ENCODE assay signal across 8 cellular contexts in genomic region chr7:6448943-6449543, GRCh38. TPM values are rescaled to one million over a fixed set of nuclear protein-coding genes. Genes with fewer than 3 reads are reported as not detected.
DNase-seq lines count a peak whose midpoint lies in the region; ATAC-seq, FAIRE-seq and TF ChIP-seq lines count a peak whose summit lies in the region.

No MANE protein-coding gene starts in this region.

- no peak overlapping the region for H3K18ac ChIP-seq in IMR-90 (ENCODE audit: low read depth, low read length)

- H2AK9ac ChIP-seq in IMR-90 (replicated peaks; ENCODE audit: low read depth, low read length, poor library complexity): peak overlapping the region; percentile 44

- H3K79me2 ChIP-seq in ACC112 (ENCODE audit: control insufficient read depth, insufficient read depth, low read length, unreplicated experiment) (peaks cover 28% of the 10 kb centered on the region), K562 (ENCODE audit: control insufficient read depth, insufficient read depth, low read length) (peaks cover 23% of the 10 kb centered on the region)

- no peak overlapping the region for H3K23ac ChIP-seq in IMR-90 (ENCODE audit: low read depth, low read length)

- H3K4me3 ChIP-seq in ACC112 (ENCODE audit: low read depth, low read length) (no peak overlapping the region), IMR-90 (ENCODE audit: insufficient read depth, low read depth, low read length) (no peak overlapping the region), K562 (no peak overlapping the region), MG63 (no peak overlapping the region; the same call in 1 of the 2 replicates)

- peaks cover 17 to 27% (median 27%) of the 10 kb centered on the region in 3 donors for H3K4me1 Mint-ChIP-seq in naive B cell

- in situ Hi-C loops in IMR-90 (cut with MboI; ENCODE audit: low sequenced_read_pairs) (no loop called here), K562 (cut with MboI) (no loop called here)

- H3K4me1 ChIP-seq in ACC112 (ENCODE audit: control insufficient read depth, insufficient read depth, low read length, unreplicated experiment) (peaks cover 30% of the 10 kb centered on the region), IMR-90 (ENCODE audit: control insufficient read depth, insufficient read depth, low read length) (peaks cover 9% of the 10 kb centered on the region), K562 (replicated peaks in 1 of 2; ENCODE audit: control insufficient read depth in 2 of 2, insufficient read depth in 2 of 2, low read length in 2 of 2) (peaks cover 14 to 26% of the 10 kb centered on the region in 2 experiments; a peak in 4 of 5 replicates)

- intact Hi-C loops in IMR-90 (cut with micrococcal nuclease) (no loop called here), K562 (cut with micrococcal nuclease) (no loop called here)

- POLR2A ChIA-PET in IMR-90 (lab: Charles Lee; ENCODE audit: unreplicated experiment): no interaction called here
- POLR2A ChIA-PET in K562 (lab: Yijun Ruan, JAX): interaction anchor here (0.7 kb wide), 1 partner anchor 48 kb away, joined by 3 read pairs; no protein-coding TSS in a partner anchor

- H2AFZ ChIP-seq in ACC112 (ENCODE audit: low read length, unreplicated experiment) (no peak overlapping the region), IMR-90 (replicated peaks; ENCODE audit: low read length, poor library complexity) (no peak overlapping the region), K562 (ENCODE audit: low read depth, low read length) (no peak overlapping the region)

- no peaks in the 10 kb centered on the region for H3K9me3 Mint-ChIP-seq in naive B cell

- no peaks in the 10 kb centered on the region for H3K9me3 ChIP-seq in IMR-90 (ENCODE audit: control insufficient read depth, insufficient read depth, low read length)
- H3K9me3 ChIP-seq in K562 (replicated peaks; ENCODE audit: control insufficient read depth, insufficient read depth, low read depth, low read length): no peaks in the 10 kb centered on the region
- no peaks in the 10 kb centered on the region for H3K9me3 ChIP-seq in MG63

- no peak for TF ChIP-seq CTCF in IMR-90 (conservative IDR thresholded peaks at IDR 0.05; ENCODE audit: low read depth, low read length)
- TF ChIP-seq CTCF in K562 (IDR thresholded peaks at IDR 0.05 in 2 of 3, conservative IDR thresholded peaks at IDR 0.05 in 1 of 3; ENCODE audit: insufficient read depth in 2 of 3, low read depth in 1 of 3, low read length in 3 of 3): 0 out of 6 replicates have a peak, but pooled peaks of 1 of the 3 experiments have one; percentile 16

- no peak for ATAC-seq in IMR-90 (ENCODE audit: low read depth)
- ATAC-seq in K562: no peak
- ATAC-seq in naive B cell (ENCODE audit: low read depth in 2 of 2): no peak

- peak overlapping the region; percentile 3; the same call in 1 of the 2 replicates for H2BK120ac ChIP-seq in IMR-90 (ENCODE audit: low read depth, low read length)

- H2BK15ac ChIP-seq in IMR-90 (ENCODE audit: low read depth, low read length): peak overlapping the region; percentile 58; the same call in 1 of the 3 replicates

- H3K4me2 ChIP-seq in IMR-90 (ENCODE audit: low read depth, low read length) (no peak overlapping the region), K562 (ENCODE audit: insufficient read depth, low read length) (peak overlapping the region; percentile 90; the same call in 1 of the 2 replicates)

- FAIRE-seq in K562 (lab: Jason Lieb, UNC): no peak

- peak overlapping the region; percentile 90 for H3K27ac ChIP-seq in ACC112 (ENCODE audit: low read depth, low read length)
- no peak overlapping the region for H3K27ac ChIP-seq in IMR-90 (ENCODE audit: insufficient read depth, low read length)
- peak overlapping the region; percentile 17; the same call in 2 of the 3 replicates for H3K27ac ChIP-seq in K562 (ENCODE audit: extremely low read depth, low read depth, low read length)

- peaks cover 8 to 35% of the 10 kb centered on the region in 2 experiments; a peak in 3 of 4 replicates for H3K79me1 ChIP-seq in IMR-90 (ENCODE audit: low read depth in 1 of 2, low read length in 2 of 2)

- H3K36me3 ChIP-seq in ACC112 (ENCODE audit: insufficient read depth, low read length) (peaks cover 17% of the 10 kb centered on the region), IMR-90 (ENCODE audit: control insufficient read depth, insufficient read depth, low read length) (peaks cover 5% of the 10 kb centered on the region), K562 (ENCODE audit: control insufficient read depth, insufficient read depth, low read length) (peaks cover 19% of the 10 kb centered on the region), MG63 (peaks cover 19% of the 10 kb centered on the region)

- no peak overlapping the region for H4K5ac ChIP-seq in IMR-90 (ENCODE audit: low read depth, low read length)

- dilution Hi-C loops in IMR-90 (cut with HindIII; ENCODE audit: low sequenced_read_pairs, unreplicated experiment): no loop called here

- no peak overlapping the region for H3K14ac ChIP-seq in IMR-90 (replicated peaks; ENCODE audit: low read depth, low read length)

- CTCF ChIA-PET in IMR-90 (lab: Yijun Ruan, JAX) (no interaction called here), K562 (lab: Yijun Ruan, JAX; ENCODE audit: low intra/inter-chr PET ratio) (no interaction called here)

- WGBS in IMR-90 (ENCODE audit: extremely low coverage in 2 of 2, insufficient read length in 1 of 2), 2 experiments: 95% methylated on average over 7 of the region's 16 CpGs; no CpG with 5 or more reads in 1 of the 2 experiments
- 78% methylated on average over 15 of the region's 16 CpGs for WGBS in K562 (ENCODE audit: insufficient coverage, low coverage, missing lambda C conversion rate)

- TF ChIP-seq RAD21 in IMR-90 (IDR thresholded peaks at IDR 0.05; ENCODE audit: low read length) (no peak), K562 (CRISPR knock-in tag; conservative IDR thresholded peaks at IDR 0.05 in 1 of 2, IDR thresholded peaks at IDR 0.05 in 1 of 2) (no peak)

- peaks cover 16% of the 10 kb centered on the region for H4K20me1 ChIP-seq in IMR-90 (ENCODE audit: insufficient read depth, low read length)
- no peaks in the 10 kb centered on the region for H4K20me1 ChIP-seq in K562 (replicated peaks; ENCODE audit: control insufficient read depth, insufficient read depth, low read length)

- TF ChIP-seq EP300 in K562 (IDR thresholded peaks at IDR 0.05; ENCODE audit: low read length): no peak

- TF ChIP-seq POLR2A in IMR-90 (IDR thresholded peaks at IDR 0.05; ENCODE audit: low read depth, low read length) (no peak), K562 (conservative IDR thresholded peaks at IDR 0.05) (no peak)

- peak overlapping the region in 4 of 6 donors; percentile 34 to 69 (median 54) for H3K27ac Mint-ChIP-seq in naive B cell

- H3K9ac ChIP-seq in IMR-90 (ENCODE audit: low read depth, low read length) (no peak overlapping the region), K562 (ENCODE audit: insufficient read depth in 1 of 2, low read depth in 2 of 2, low read length in 2 of 2) (peak overlapping the region in 1 of 2 experiments; percentile 84; a peak in 2 of 4 replicates)

- H3K27me3 ChIP-seq in ACC112 (ENCODE audit: insufficient read depth, low read length) (no peaks in the 10 kb centered on the region), IMR-90 (ENCODE audit: control insufficient read depth, insufficient read depth, low read length) (no peaks in the 10 kb centered on the region), K562 (ENCODE audit: control insufficient read depth in 2 of 2, insufficient read depth in 2 of 2, low read length in 2 of 2) (no peaks in the 10 kb centered on the region; a peak in 1 of 5 replicates), MG63 (no peaks in the 10 kb centered on the region)

- H2AK5ac ChIP-seq in IMR-90 (ENCODE audit: low read depth, low read length): peak overlapping the region; percentile 78

- H3K56ac ChIP-seq in IMR-90 (ENCODE audit: extremely low read depth, insufficient read depth, low read length): no peak overlapping the region

- no peak for DNase-seq in IMR-90
- DNase-seq in K562 (ENCODE audit: extremely low read depth in 1 of 4, low spot score in 3 of 4): no peak
- DNase-seq in naive B cell: no peak
- DNase-seq in NCI-H1048 (lab: John Stamatoyannopoulos, UW): no peak
- DNase-seq in MG63: no peak
- DNase-seq in activated CD4-positive, alpha-beta T cell treated with anti-CD3 and anti-CD28 coated beads, Interleukin-2, amount 50 U/mL, for 1 hour: no peak
- DNase-seq in amygdala (lab: John Stamatoyannopoulos, UW): no peak

- peak overlapping the region; percentile 14 for H2BK5ac ChIP-seq in IMR-90 (ENCODE audit: low read depth, low read length, poor library complexity, severe bottlenecking)

- peak overlapping the region; percentile 52 for H3K4ac ChIP-seq in IMR-90 (ENCODE audit: low read depth, low read length)

- H3K36me3 Mint-ChIP-seq in naive B cell: no peaks in the 10 kb centered on the region

- no peak overlapping the region for H4K91ac ChIP-seq in IMR-90 (ENCODE audit: insufficient read depth, low read depth, low read length)

- peak overlapping the region in 1 of 2 experiments; percentile 5; a peak in 1 of 4 replicates for H4K8ac ChIP-seq in IMR-90 (ENCODE audit: low read depth in 2 of 2, low read length in 2 of 2)

- peak overlapping the region; percentile 66 for H2BK20ac ChIP-seq in IMR-90 (ENCODE audit: low read depth, low read length)

- BruUV-seq in IMR-90 (replicated peaks; lab: Mats Ljungman, UMichigan): no TSS peak
- no TSS peak for BruUV-seq in K562 (replicated peaks; lab: Mats Ljungman, UMichigan)

- H3K9me1 ChIP-seq in IMR-90 (ENCODE audit: insufficient read depth, low read length) (peaks cover 25% of the 10 kb centered on the region), K562 (ENCODE audit: control insufficient read depth, insufficient read depth, low read length) (no peaks in the 10 kb centered on the region)

- no peaks in the 10 kb centered on the region for H3K27me3 Mint-ChIP-seq in naive B cell

- peak overlapping the region; percentile 30 to 99 (median 80) for H3K4me3 Mint-ChIP-seq in naive B cell

RNA-seq across cellular contexts. Expression of gene DAGLB, which starts 1.3 kb away (rescaled TPM):
- total RNA-seq in IMR-90 (2012; rRNA removed) (33.5 and 35.3 TPM in 2 replicates), K562 (2014; rRNA removed) (9.4 and 11.3 TPM in 2 replicates), K562 (2014; rRNA removed; fragmentation: Illumina TruSeq; extraction: Trizol) (4.1 and 5.8 TPM in 2 replicates), K562 (2015; rRNA removed; fragmentation: Illumina TruSeq; extraction: Trizol) (9.4 and 9.7 TPM in 2 replicates), K562 (2021) (16.3 and 16.4 TPM in 2 replicates)
- polyA plus RNA-seq in IMR-90 (2012; rRNA removed) (23.4 and 24.5 TPM in 2 replicates), K562 (2011; rRNA removed) (12.0 and 15.8 TPM in 2 replicates), K562 (2014; fragmentation: Illumina TruSeq; extraction: Trizol) (7.8 and 8.9 TPM in 2 replicates), K562 (2014; fragmentation: Nextera tagmentation; extraction: Ambion mirVana) (1 to 10 TPM in 1 of 2 experiments, under 1 TPM in 1; 0.92 to 1.0 TPM), K562 (2014; rRNA removed) (9.3 and 9.5 TPM in 2 replicates), naive B cell (ENCODE audit: low read depth in 6 of 6) (10 to 100 TPM in 1 of 6 donors, 1 to 10 TPM in 5; 6.4 to 19.3 (median 7.2) TPM)
- polyA plus RNA-seq in IMR-90 (2012; cell fraction: cytosol; rRNA removed): 21.9 and 41.7 TPM in 2 replicates
- 92.9 and 94.9 TPM in 2 replicates for polyA plus RNA-seq in IMR-90 (2012; cell fraction: nucleus; rRNA removed; ENCODE audit: low replicate concordance)
- 63.0 and 140 TPM in 2 replicates for total RNA-seq in K562 (2011; cell fraction: chromatin; rRNA removed; ENCODE audit: low replicate concordance)
- 64.6 and 66.9 TPM in 2 replicates for total RNA-seq in K562 (2011; cell fraction: nucleolus; rRNA removed)
- total RNA-seq in K562 (2011; cell fraction: nucleoplasm; rRNA removed): 67.4 and 68.4 TPM in 2 replicates
- 15.1 and 17.4 TPM in 2 replicates for polyA plus RNA-seq in K562 (2011; cell fraction: cytosol; rRNA removed)
- polyA plus RNA-seq in K562 (2011; cell fraction: nucleus; rRNA removed): 31.9 and 32.2 TPM in 2 replicates
- 7.4 and 10.0 TPM in 2 replicates for polyA plus RNA-seq in K562 (2012)
- polyA minus RNA-seq in K562 (2011; rRNA and poly(A)+ RNA removed): 30.5 and 33.7 TPM in 2 replicates
- 20.4 and 27.9 TPM in 2 replicates for polyA minus RNA-seq in K562 (2011; cell fraction: cytosol; rRNA and poly(A)+ RNA removed)
- 20.7 and 23.4 TPM in 2 replicates for polyA minus RNA-seq in K562 (2011; cell fraction: nucleus; rRNA and poly(A)+ RNA removed)
- 15.6 and 59.1 TPM in 2 replicates for total RNA-seq in MG63 (2014; rRNA removed; shearing (Covaris generic); ENCODE audit: low replicate concordance)

RNA-seq across cellular contexts. Expression of gene KDELR2, which starts 34.9 kb away (rescaled TPM):
- total RNA-seq in IMR-90 (2012; rRNA removed) (162 and 259 TPM in 2 replicates), K562 (2014; rRNA removed) (40.5 and 58.3 TPM in 2 replicates), K562 (2014; rRNA removed; fragmentation: Illumina TruSeq; extraction: Trizol) (80.3 and 80.4 TPM in 2 replicates), K562 (2015; rRNA removed; fragmentation: Illumina TruSeq; extraction: Trizol) (61.2 and 67.6 TPM in 2 replicates), K562 (2021) (111 and 113 TPM in 2 replicates)
- polyA plus RNA-seq in IMR-90 (2012; rRNA removed) (226 and 237 TPM in 2 replicates), K562 (2011; rRNA removed) (121 and 166 TPM in 2 replicates), K562 (2014; fragmentation: Illumina TruSeq; extraction: Trizol) (69.8 and 75.3 TPM in 2 replicates), K562 (2014; fragmentation: Nextera tagmentation; extraction: Ambion mirVana) (10 to 100 TPM; 27.4 to 27.9 TPM), K562 (2014; rRNA removed) (51.3 and 67.0 TPM in 2 replicates), naive B cell (ENCODE audit: low read depth in 6 of 6) (10 to 100 TPM; 33.8 to 64.8 (median 53.3) TPM)
- 118 and 149 TPM in 2 replicates for polyA plus RNA-seq in IMR-90 (2012; cell fraction: cytosol; rRNA removed)
- polyA plus RNA-seq in IMR-90 (2012; cell fraction: nucleus; rRNA removed; ENCODE audit: low replicate concordance): 74.5 and 135 TPM in 2 replicates
- total RNA-seq in K562 (2011; cell fraction: chromatin; rRNA removed; ENCODE audit: low replicate concordance): 94.9 and 147 TPM in 2 replicates
- total RNA-seq in K562 (2011; cell fraction: nucleolus; rRNA removed): 95.4 and 110 TPM in 2 replicates
- total RNA-seq in K562 (2011; cell fraction: nucleoplasm; rRNA removed): 163 and 235 TPM in 2 replicates
- 75.6 and 141 TPM in 2 replicates for polyA plus RNA-seq in K562 (2011; cell fraction: cytosol; rRNA removed)
- 37.8 and 76.5 TPM in 2 replicates for polyA plus RNA-seq in K562 (2011; cell fraction: nucleus; rRNA removed)
- 65.3 and 95.8 TPM in 2 replicates for polyA plus RNA-seq in K562 (2012)
- 88.6 and 117 TPM in 2 replicates for polyA minus RNA-seq in K562 (2011; rRNA and poly(A)+ RNA removed)
- polyA minus RNA-seq in K562 (2011; cell fraction: cytosol; rRNA and poly(A)+ RNA removed): 54.8 and 56.9 TPM in 2 replicates
- 15.2 and 34.5 TPM in 2 replicates for polyA minus RNA-seq in K562 (2011; cell fraction: nucleus; rRNA and poly(A)+ RNA removed)
- 200 and 249 TPM in 2 replicates for total RNA-seq in MG63 (2014; rRNA removed; shearing (Covaris generic); ENCODE audit: low replicate concordance)
